Comparison of ENCODE assay signal across 11 cellular contexts in genomic region chr6:89375902-89376301, GRCh38. TPM values are rescaled to one million over a fixed set of nuclear protein-coding genes. Genes with fewer than 3 reads are reported as not detected.
A peak's percentile ranks its signal among the peaks of the same experiment; 100 is the strongest.
DNase-seq lines count a peak whose midpoint lies in the region; ATAC-seq, FAIRE-seq and TF ChIP-seq lines count a peak whose summit lies in the region.
"Had no signal": no experiment of that assay in that cellular context is flagged by ENCODE, and none has a peak within 500 bp of the region (broad histone marks: within the 10 kb centered on the region; RNA-seq: fewer than 3 reads in every experiment).

No MANE protein-coding gene starts in this region.

- H3F3A ChIP-seq in DOHH2 (ENCODE audit: control insufficient read depth, insufficient read depth): peaks cover 8% of the 10 kb centered on the region

- no peak overlapping the region for H3K9ac ChIP-seq in BLaER1

- H3K9me2 ChIP-seq in DOHH2 (replicated peaks; ENCODE audit: control insufficient read depth, low read length): no peaks in the 10 kb centered on the region

- FAIRE-seq in islet of Langerhans (lab: Jason Lieb, UNC): peak; percentile 90

- no peak overlapping the region for H3K4me3 ChIP-seq in BLaER1
- H3K4me3 ChIP-seq in DOHH2 (ENCODE audit: low read length): peak overlapping the region; percentile 15; the same call in 1 of the 2 replicates
- no peak overlapping the region for H3K4me3 ChIP-seq in lower lobe of right lung
- H3K4me3 ChIP-seq: GM12878, right atrium auricular region, tibial nerve had no signal

- no peaks in the 10 kb centered on the region for H3K79me2 ChIP-seq in DOHH2 (ENCODE audit: control insufficient read depth, low read length)

- H3K9me3 ChIP-seq in BLaER1 (no peaks in the 10 kb centered on the region), DOHH2 (ENCODE audit: control insufficient read depth, insufficient read depth, low read length) (no peaks in the 10 kb centered on the region), lower lobe of right lung (no peaks in the 10 kb centered on the region)
- H3K9me3 ChIP-seq: right atrium auricular region, tibial nerve had no signal

- TF ChIP-seq CTCF in DOHH2 (IDR thresholded peaks at IDR 0.05; ENCODE audit: low read depth, low read length, poor library complexity, severe bottlenecking) (no peak), lower lobe of right lung (IDR thresholded peaks at IDR 0.05) (no peak)

- no peaks in the 10 kb centered on the region for H3K27me3 ChIP-seq in BLaER1
- no peaks in the 10 kb centered on the region for H3K27me3 ChIP-seq in DOHH2 (ENCODE audit: control insufficient read depth, low read length)
- no peaks in the 10 kb centered on the region for H3K27me3 ChIP-seq in lower lobe of right lung (ENCODE audit: low read depth)
- H3K27me3 ChIP-seq: right atrium auricular region, tibial nerve had no signal

- no peak overlapping the region for H3K27ac ChIP-seq in BLaER1
- peak overlapping the region; percentile 15; the same call in 1 of the 2 replicates for H3K27ac ChIP-seq in DOHH2 (ENCODE audit: low read depth, low read length)
- H3K27ac ChIP-seq in lower lobe of right lung: no peak overlapping the region
- H3K27ac ChIP-seq: right atrium auricular region, tibial nerve had no signal

- H3K4me2 ChIP-seq in BLaER1 (peak overlapping the region; percentile 28), DOHH2 (ENCODE audit: low read length) (peak overlapping the region; percentile 38)

- H3K4me1 ChIP-seq in BLaER1 (peaks cover 29% of the 10 kb centered on the region), DOHH2 (ENCODE audit: control insufficient read depth, low read length) (peaks cover 44% of the 10 kb centered on the region), lower lobe of right lung (peaks cover 18% of the 10 kb centered on the region)

- ATAC-seq in lower lobe of right lung: no peak
- ATAC-seq in GM19328 (IDR thresholded peaks at IDR 0.05; ENCODE audit: unreplicated experiment): no peak

- intact Hi-C loops in lower lobe of right lung (cut with DNase I): no loop called here

- H3K36me3 ChIP-seq in BLaER1 (peaks cover 10% of the 10 kb centered on the region), DOHH2 (ENCODE audit: control insufficient read depth, low read length) (no peaks in the 10 kb centered on the region), lower lobe of right lung (peaks cover 5% of the 10 kb centered on the region)
- H3K36me3 ChIP-seq: right atrium auricular region, tibial nerve had no signal

- DNase-seq in NCI-H748 (lab: John Stamatoyannopoulos, UW; ENCODE audit: unreplicated experiment) (peak; percentile 79), lower lobe of right lung (no peak), inferior parietal cortex (ENCODE audit: extremely low spot score) (no peak), GM19238 (ENCODE audit: insufficient read length, low spot score) (no peak)

- H4K20me1 ChIP-seq in BLaER1 (no peaks in the 10 kb centered on the region), DOHH2 (ENCODE audit: control insufficient read depth, insufficient read depth, low read depth, low read length) (no peaks in the 10 kb centered on the region)

RNA-seq across cellular contexts. Expression of gene UBE2J1, which starts 23.4 kb away (rescaled TPM):
- 46.9 TPM for total RNA-seq in lower lobe of right lung

RNA-seq across cellular contexts. Expression of gene RRAGD, which starts 36.2 kb away (rescaled TPM):
- 62.9 TPM for total RNA-seq in lower lobe of right lung

RNA-seq across cellular contexts. Expression of gene ANKRD6, which starts 57.0 kb away (rescaled TPM):
- total RNA-seq in lower lobe of right lung: 17.7 TPM
